Comparison of ENCODE assay signal across 1 cellular context in genomic region chr9:137068539-137069507, GRCh38.
TF ChIP-seq lines count a peak whose summit lies in the region.

No MANE protein-coding gene starts in this region.

TF ChIP-seq in endothelial cell of umbilical vein, 7 proteins besides CTCF, POLR2A, EP300 and RAD21 (continued from another document):
- TF ChIP-seq EZH2 (IDR thresholded peaks at IDR 0.05; ENCODE audit: borderline replicate concordance, low read depth, low read length, severe bottlenecking): no peak
- no peak for TF ChIP-seq MYC (IDR thresholded peaks at IDR 0.05; ENCODE audit: low read depth, low read length)
- TF ChIP-seq GATA2 (IDR thresholded peaks at IDR 0.05; ENCODE audit: insufficient read depth, insufficient read length, low read depth, low read length): no peak
- no peak for TF ChIP-seq POLR2AphosphoS5 (IDR thresholded peaks at IDR 0.05; ENCODE audit: insufficient read depth, low read depth, low read length)
- no peak for TF ChIP-seq MAX (IDR thresholded peaks at IDR 0.05; ENCODE audit: insufficient read depth, insufficient read length)
- TF ChIP-seq JUN (IDR thresholded peaks at IDR 0.05; ENCODE audit: borderline replicate concordance, insufficient read depth, insufficient read length, low read depth): no peak
